ENCODE assay signal across 8 cellular contexts in the genomic region with DNA sequence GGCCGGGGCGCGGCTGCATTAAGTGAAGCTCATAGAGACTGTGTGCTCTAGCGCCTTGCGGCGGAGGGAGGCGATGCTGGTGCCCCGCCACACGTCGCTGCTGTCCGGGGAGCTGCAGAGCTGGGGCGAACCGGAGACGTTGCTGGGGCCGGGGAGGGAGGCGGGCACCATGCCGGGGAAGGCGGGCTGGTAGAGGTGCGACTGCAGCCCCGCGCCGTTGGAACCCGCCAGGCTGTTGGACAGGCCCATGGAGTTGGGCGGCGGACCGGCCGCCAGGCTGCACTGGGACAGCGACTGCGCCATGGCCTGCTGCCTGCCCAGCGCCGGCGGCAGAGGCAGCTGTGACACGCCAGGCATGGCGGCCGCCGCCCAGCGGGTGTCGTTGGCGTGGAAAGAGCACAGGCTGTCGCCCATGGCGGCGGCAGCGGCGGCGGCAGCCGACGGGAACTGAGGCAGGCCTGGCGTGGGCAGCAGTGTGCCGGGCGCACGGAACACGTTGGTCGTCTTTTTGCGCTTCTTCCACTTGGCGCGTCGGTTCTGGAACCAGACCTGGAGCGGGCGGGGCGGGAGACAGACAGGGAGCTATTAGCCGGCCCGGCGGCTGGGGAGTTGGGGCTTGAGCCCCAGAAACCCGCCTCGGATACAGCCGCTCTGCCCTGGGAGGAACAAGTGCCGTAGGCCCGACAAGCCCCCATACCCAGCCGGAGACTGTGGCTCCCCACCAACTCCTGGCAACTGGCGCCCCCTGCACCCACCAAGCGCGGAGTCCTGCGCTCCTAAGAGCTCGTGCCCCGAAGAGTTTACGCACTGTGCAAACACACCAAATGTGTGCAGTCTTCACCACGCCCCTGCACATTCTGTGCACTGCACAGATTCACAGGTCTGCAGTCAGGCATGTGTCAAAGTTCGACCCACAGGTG. TPM values are rescaled to one million over a fixed set of nuclear protein-coding genes. Genes with fewer than 3 reads are reported as not detected.
DNase-seq lines count a peak whose midpoint lies in the region; ATAC-seq and TF ChIP-seq lines count a peak whose summit lies in the region.

No MANE protein-coding gene starts in this region.

- H3K4me1 ChIP-seq in GM23338 (ENCODE audit: insufficient read depth) = peaks cover 23% of the 10 kb centered on the region
- peaks cover 0 to 38% of the 10 kb centered on the region in 2 donors for H3K4me1 ChIP-seq in muscle layer of duodenum (ENCODE audit: control insufficient read depth in 1 of 2, insufficient read depth in 2 of 2, low read length in 2 of 2)
- peaks cover 23 to 38% (median 25%) of the 10 kb centered on the region in 4 donors for H3K4me1 ChIP-seq in upper lobe of left lung

- H3K4me3 ChIP-seq in GM23338 (peak overlapping the region; percentile 55), muscle layer of duodenum (ENCODE audit: low read depth in 1 of 2, low read length in 2 of 2) (peak overlapping the region; percentile 33 to 68), upper lobe of left lung (peak overlapping the region; percentile 34 to 56 (median 44))

- TF ChIP-seq CTCF in GM23338 (conservative IDR thresholded peaks at IDR 0.05; ENCODE audit: low read depth in 2 of 2) (peak in 1 of 2 experiments; percentile 13; a peak in 1 of 4 replicates), upper lobe of left lung (IDR thresholded peaks at IDR 0.05) (peak in 3 of 6 experiments; percentile 11 to 38 (median 11))

- TF ChIP-seq EP300 in upper lobe of left lung (IDR thresholded peaks at IDR 0.05) = no peak

- ATAC-seq in GM23338 (peak; percentile 76), upper lobe of left lung (ENCODE audit: low FRiP score in 2 of 2) (peak; percentile 50 to 78)

- H3K27me3 Mint-ChIP-seq in GM23338 (ENCODE audit: insufficient read depth, low read depth, poor library complexity) = peaks cover 97% of the 10 kb centered on the region

- peak overlapping the region; percentile 73 for H3K4me3 Mint-ChIP-seq in GM23338

- no peak for TF ChIP-seq POLR2A in upper lobe of left lung (IDR thresholded peaks at IDR 0.05)

- H3K9me2 ChIP-seq in GM23338 (ENCODE audit: insufficient read depth) = no peaks in the 10 kb centered on the region

- H2AFZ ChIP-seq in GM23338 = 0 out of 2 replicates have a peak overlapping the region, but pooled peaks have one; percentile 21

- H3K79me2 ChIP-seq in GM23338 (replicated peaks; ENCODE audit: insufficient read depth) = no peaks in the 10 kb centered on the region

- H3K9me3 ChIP-seq in muscle layer of duodenum (ENCODE audit: control insufficient read depth in 1 of 2, low read length in 2 of 2) = peaks cover 0 to 3% of the 10 kb centered on the region in 2 donors
- peaks cover 0 to 5% (median 0%) of the 10 kb centered on the region in 4 donors for H3K9me3 ChIP-seq in upper lobe of left lung

- H3K36me3 ChIP-seq in GM23338 (ENCODE audit: insufficient read depth) (no peaks in the 10 kb centered on the region), muscle layer of duodenum (ENCODE audit: control insufficient read depth in 1 of 2, insufficient read depth in 2 of 2, low read length in 2 of 2) (no peaks in the 10 kb centered on the region), upper lobe of left lung (no peaks in the 10 kb centered on the region)

- peaks cover 26% of the 10 kb centered on the region for H3K4me1 Mint-ChIP-seq in GM23338

- H3F3A ChIP-seq in GM23338 (replicated peaks; ENCODE audit: low read depth) = peaks cover 23% of the 10 kb centered on the region

- peaks cover 5% of the 10 kb centered on the region; the same call in 2 of the 3 replicates for H3K9me3 Mint-ChIP-seq in GM23338

- H3K27ac Mint-ChIP-seq in GM23338 = no peak overlapping the region

- H3K27ac ChIP-seq in GM23338 (ENCODE audit: low read depth) (no peak overlapping the region), muscle layer of duodenum (ENCODE audit: low read length) (no peak overlapping the region), upper lobe of left lung (no peak overlapping the region)

- DNase-seq in activated effector memory CD4-positive, alpha-beta T cell treated with anti-CD3 and anti-CD28 coated beads, Interleukin-2, amount 50 U/mL, for 16 hours = peak; percentile 74
- DNase-seq in activated effector memory CD4-positive, alpha-beta T cell treated with Interleukin-2 at 50 U/mL for 16 hours = no peak
- DNase-seq in GM23338 (ENCODE audit: low spot score) (peak; percentile 83), KG1 (lab: John Stamatoyannopoulos, UW) (peak; percentile 52), SK-N-DZ (ENCODE audit: low spot score) (peak; percentile 62), ecto neural progenitor cell (ENCODE audit: low spot score) (peak; percentile 82), upper lobe of left lung (peak in 1 of 2 donors; percentile 89)

- H3K36me3 Mint-ChIP-seq in GM23338 (ENCODE audit: low read depth) = no peaks in the 10 kb centered on the region; the same call in 2 of the 3 replicates

- H3K27me3 ChIP-seq in GM23338 (ENCODE audit: insufficient read depth) (peaks cover 100% of the 10 kb centered on the region), muscle layer of duodenum (ENCODE audit: low read depth, low read length) (peaks cover 64% of the 10 kb centered on the region), upper lobe of left lung (peaks cover 0 to 79% (median 32%) of the 10 kb centered on the region in 4 donors)

- 4 to 5% methylated on average over 13 to 71 of the region's 78 CpGs for WGBS in upper lobe of left lung, 2 donors

- H4K20me1 ChIP-seq in GM23338 (replicated peaks; ENCODE audit: insufficient read depth) = peaks cover 34% of the 10 kb centered on the region

- peak overlapping the region; percentile 81 for H3K4me2 ChIP-seq in GM23338

TF ChIP-seq in GM23338, 12 proteins besides CTCF, POLR2A, EP300 and RAD21 (continues in another document):
- TF ChIP-seq, protein P1, sequence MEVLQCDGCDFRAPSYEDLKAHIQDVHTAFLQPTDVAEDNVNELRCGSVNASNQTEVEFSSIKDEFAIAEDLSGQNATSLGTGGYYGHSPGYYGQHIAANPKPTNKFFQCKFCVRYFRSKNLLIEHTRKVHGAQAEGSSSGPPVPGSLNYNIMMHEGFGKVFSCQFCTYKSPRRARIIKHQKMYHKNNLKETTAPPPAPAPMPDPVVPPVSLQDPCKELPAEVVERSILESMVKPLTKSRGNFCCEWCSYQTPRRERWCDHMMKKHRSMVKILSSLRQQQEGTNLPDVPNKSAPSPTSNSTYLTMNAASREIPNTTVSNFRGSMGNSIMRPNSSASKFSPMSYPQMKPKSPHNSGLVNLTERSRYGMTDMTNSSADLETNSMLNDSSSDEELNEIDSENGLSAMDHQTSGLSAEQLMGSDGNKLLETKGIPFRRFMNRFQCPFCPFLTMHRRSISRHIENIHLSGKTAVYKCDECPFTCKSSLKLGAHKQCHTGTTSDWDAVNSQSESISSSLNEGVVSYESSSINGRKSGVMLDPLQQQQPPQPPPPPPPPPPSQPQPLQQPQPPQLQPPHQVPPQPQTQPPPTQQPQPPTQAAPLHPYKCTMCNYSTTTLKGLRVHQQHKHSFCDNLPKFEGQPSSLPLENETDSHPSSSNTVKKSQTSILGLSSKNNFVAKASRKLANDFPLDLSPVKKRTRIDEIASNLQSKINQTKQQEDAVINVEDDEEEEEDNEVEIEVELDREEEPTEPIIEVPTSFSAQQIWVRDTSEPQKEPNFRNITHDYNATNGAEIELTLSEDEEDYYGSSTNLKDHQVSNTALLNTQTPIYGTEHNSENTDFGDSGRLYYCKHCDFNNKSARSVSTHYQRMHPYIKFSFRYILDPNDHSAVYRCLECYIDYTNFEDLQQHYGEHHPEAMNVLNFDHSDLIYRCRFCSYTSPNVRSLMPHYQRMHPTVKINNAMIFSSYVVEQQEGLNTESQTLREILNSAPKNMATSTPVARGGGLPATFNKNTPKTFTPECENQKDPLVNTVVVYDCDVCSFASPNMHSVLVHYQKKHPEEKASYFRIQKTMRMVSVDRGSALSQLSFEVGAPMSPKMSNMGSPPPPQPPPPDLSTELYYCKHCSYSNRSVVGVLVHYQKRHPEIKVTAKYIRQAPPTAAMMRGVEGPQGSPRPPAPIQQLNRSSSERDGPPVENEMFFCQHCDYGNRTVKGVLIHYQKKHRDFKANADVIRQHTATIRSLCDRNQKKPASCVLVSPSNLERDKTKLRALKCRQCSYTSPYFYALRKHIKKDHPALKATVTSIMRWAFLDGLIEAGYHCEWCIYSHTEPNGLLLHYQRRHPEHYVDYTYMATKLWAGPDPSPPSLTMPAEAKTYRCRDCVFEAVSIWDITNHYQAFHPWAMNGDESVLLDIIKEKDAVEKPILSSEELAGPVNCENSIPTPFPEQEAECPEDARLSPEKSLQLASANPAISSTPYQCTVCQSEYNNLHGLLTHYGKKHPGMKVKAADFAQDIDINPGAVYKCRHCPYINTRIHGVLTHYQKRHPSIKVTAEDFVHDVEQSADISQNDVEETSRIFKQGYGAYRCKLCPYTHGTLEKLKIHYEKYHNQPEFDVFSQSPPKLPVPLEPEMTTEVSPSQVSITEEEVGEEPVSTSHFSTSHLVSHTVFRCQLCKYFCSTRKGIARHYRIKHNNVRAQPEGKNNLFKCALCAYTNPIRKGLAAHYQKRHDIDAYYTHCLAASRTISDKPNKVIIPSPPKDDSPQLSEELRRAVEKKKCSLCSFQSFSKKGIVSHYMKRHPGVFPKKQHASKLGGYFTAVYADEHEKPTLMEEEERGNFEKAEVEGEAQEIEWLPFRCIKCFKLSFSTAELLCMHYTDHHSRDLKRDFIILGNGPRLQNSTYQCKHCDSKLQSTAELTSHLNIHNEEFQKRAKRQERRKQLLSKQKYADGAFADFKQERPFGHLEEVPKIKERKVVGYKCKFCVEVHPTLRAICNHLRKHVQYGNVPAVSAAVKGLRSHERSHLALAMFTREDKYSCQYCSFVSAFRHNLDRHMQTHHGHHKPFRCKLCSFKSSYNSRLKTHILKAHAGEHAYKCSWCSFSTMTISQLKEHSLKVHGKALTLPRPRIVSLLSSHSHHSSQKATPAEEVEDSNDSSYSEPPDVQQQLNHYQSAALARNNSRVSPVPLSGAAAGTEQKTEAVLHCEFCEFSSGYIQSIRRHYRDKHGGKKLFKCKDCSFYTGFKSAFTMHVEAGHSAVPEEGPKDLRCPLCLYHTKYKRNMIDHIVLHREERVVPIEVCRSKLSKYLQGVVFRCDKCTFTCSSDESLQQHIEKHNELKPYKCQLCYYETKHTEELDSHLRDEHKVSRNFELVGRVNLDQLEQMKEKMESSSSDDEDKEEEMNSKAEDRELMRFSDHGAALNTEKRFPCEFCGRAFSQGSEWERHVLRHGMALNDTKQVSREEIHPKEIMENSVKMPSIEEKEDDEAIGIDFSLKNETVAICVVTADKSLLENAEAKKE (CRISPR knock-in tag; IDR thresholded peaks at IDR 0.05) = no peak
- TF ChIP-seq ZNF331 (CRISPR knock-in tag; IDR thresholded peaks at IDR 0.05; ENCODE audit: low read depth) (no peak), EZH2 (IDR thresholded peaks at IDR 0.05; ENCODE audit: low read depth, unreplicated experiment) (peak; percentile 97), JUNB (IDR thresholded peaks at IDR 0.05; ENCODE audit: unreplicated experiment) (no peak), POLR2AphosphoS5 (IDR thresholded peaks at IDR 0.05; ENCODE audit: low read depth) (no peak)

RNA-seq across cellular contexts. Expression of a gene that starts 8.0 kb away (rescaled TPM):
- total RNA-seq in GM23338 (2014; rRNA removed; shearing (Covaris generic)) = not detected in 2 replicates
- polyA plus RNA-seq in GM23338 (2016; fragmentation: Nextera tagmentation; extraction: Ambion mirVana) = not detected in 2 replicates
- polyA plus RNA-seq in SK-N-DZ (2014; cell fraction: cytosol; rRNA removed) = not detected in 2 replicates
- not detected in 2 replicates for polyA plus RNA-seq in SK-N-DZ (2014; cell fraction: nucleus; rRNA removed)
- total RNA-seq in upper lobe of left lung = not detected
